16 cellular contexts compared by ENCODE assay signal in the genomic region with DNA sequence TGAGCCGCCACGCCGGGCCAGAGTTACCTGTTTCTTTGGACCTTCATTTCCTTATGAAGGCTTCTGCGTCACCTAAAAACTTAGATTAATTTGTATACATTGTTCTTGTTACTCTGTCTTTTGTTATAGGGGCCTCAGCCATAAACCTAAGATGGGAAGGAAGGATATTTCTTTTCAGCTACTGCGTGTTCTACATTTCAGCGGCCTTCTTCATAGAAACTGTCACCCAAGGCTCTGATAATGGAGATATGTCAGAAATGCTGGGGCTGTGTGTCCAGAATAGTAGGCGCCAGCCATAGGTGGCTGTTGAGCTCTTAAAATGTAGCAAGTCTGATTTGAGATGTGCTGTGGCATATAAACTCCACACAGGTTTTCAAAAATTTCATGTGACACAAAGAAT. TPM values are rescaled to one million over a fixed set of nuclear protein-coding genes. Genes with fewer than 3 reads are reported as not detected.
DNase-seq lines count a peak whose midpoint lies in the region; ATAC-seq and TF ChIP-seq lines count a peak whose summit lies in the region.
"Had no signal": no experiment of that assay in that cellular context is flagged by ENCODE, and none has a peak within 500 bp of the region (broad histone marks: within the 10 kb centered on the region; RNA-seq: fewer than 3 reads in every experiment).

No MANE protein-coding gene starts in this region.

- TF ChIP-seq POLR2A in esophagus squamous epithelium (IDR thresholded peaks at IDR 0.05) (no peak), gastrocnemius medialis (IDR thresholded peaks at IDR 0.05) (no peak)

- DNase-seq in Caco-2 (no peak), RWPE1 (ENCODE audit: low spot score) (no peak), esophagus squamous epithelium (lab: John Stamatoyannopoulos, UW) (no peak), gastrocnemius medialis (no peak), SK-N-DZ (ENCODE audit: low spot score) (no peak)
- DNase-seq in stimulated activated CD4-positive, alpha-beta T cell treated with anti-CD3 and anti-CD28 coated beads, Interleukin-4, amount 100 ng/mL, for 24 hours, result no peak
- DNase-seq in stimulated activated naive CD8-positive, alpha-beta T cell treated with anti-CD3 and anti-CD28 coated beads, Interleukin-15, Interleukin-2, amounts not matched to agents 100 U/mL and 50 U/mL, for 24 hours, result no peak
- DNase-seq: Calu3, GOT3, NCI-H1092, NCI-H1694, NCI-H446, PC-3 had no signal

- H3K4me1 Mint-ChIP-seq in Caco-2 (ENCODE audit: low read depth, unreplicated experiment), result peaks cover 54% of the 10 kb centered on the region

- TF ChIP-seq CTCF in Caco-2 (IDR thresholded peaks at IDR 0.05; ENCODE audit: insufficient read depth in 1 of 2, low read depth in 1 of 2, low read length in 1 of 2, severe bottlenecking in 1 of 2, unreplicated experiment in 1 of 2), result no peak
- no peak for TF ChIP-seq CTCF in RWPE1 (conservative IDR thresholded peaks at IDR 0.05; ENCODE audit: low read depth)
- no peak for TF ChIP-seq CTCF in esophagus squamous epithelium (IDR thresholded peaks at IDR 0.05)
- no peak for TF ChIP-seq CTCF in gastrocnemius medialis (IDR thresholded peaks at IDR 0.05 in 4 of 5, conservative IDR thresholded peaks at IDR 0.05 in 1 of 5)

- POLR2A ChIA-PET in Caco-2 (lab: Charles Lee), result no interaction called here
- POLR2A ChIA-PET in RWPE1 (lab: Yijun Ruan, JAX; ENCODE audit: low non-redundant PET), result interaction anchor here (1.2 kb wide), 1 partner anchor 17 kb away, joined by 3 read pairs; no protein-coding TSS in a partner anchor

- WGBS in esophagus squamous epithelium, 2 donors, result 92 to 95% methylated on average over 7 of the region's 7 CpGs

- CTCF ChIA-PET in Caco-2 (lab: Charles Lee) (no interaction called here), RWPE1 (lab: Yijun Ruan, JAX) (no interaction called here)

- BruUV-seq in Caco-2 (replicated peaks; lab: Mats Ljungman, UMichigan), result no TSS peak

- in situ Hi-C loops in gastrocnemius medialis (cut with MboI; ENCODE audit: low sequenced_read_pairs in 4 of 4), result no loop called here

- no peak for ATAC-seq in gastrocnemius medialis
- ATAC-seq in GM18520 (IDR thresholded peaks at IDR 0.05; ENCODE audit: unreplicated experiment), result no peak
- ATAC-seq in stimulated activated naive CD8-positive, alpha-beta T cell treated with anti-CD3 and anti-CD28 coated beads, Interleukin-15, Interleukin-2, amounts not matched to agents 100 U/mL and 50 U/mL, for 24 hours, result no peak
- ATAC-seq: K562, PC-3, Right ventricle myocardium inferior had no signal

- no peak overlapping the region for H3K4me3 Mint-ChIP-seq in Caco-2 (ENCODE audit: unreplicated experiment)

- peaks cover 14% of the 10 kb centered on the region for H3K36me3 Mint-ChIP-seq in Caco-2 (ENCODE audit: insufficient read depth, unreplicated experiment)

- H3K4me1 ChIP-seq in Caco-2 (peaks cover 56% of the 10 kb centered on the region), esophagus squamous epithelium (peaks cover 60 to 100% (median 84%) of the 10 kb centered on the region in 3 donors), gastrocnemius medialis (peaks cover 75 to 95% of the 10 kb centered on the region in 2 donors)

- H3K27me3 ChIP-seq in Caco-2 (replicated peaks; ENCODE audit: control insufficient read depth, insufficient read depth, low read length) (no peaks in the 10 kb centered on the region), esophagus squamous epithelium (no peaks in the 10 kb centered on the region), gastrocnemius medialis (no peaks in the 10 kb centered on the region)

- no peaks in the 10 kb centered on the region for H3K9me3 Mint-ChIP-seq in Caco-2 (ENCODE audit: unreplicated experiment)

- 0 out of 2 replicates have a peak overlapping the region, but pooled peaks have one; percentile 25 for H3K27ac ChIP-seq in RWPE1
- peak overlapping the region in 3 of 4 donors; percentile 86 to 91 (median 89) for H3K27ac ChIP-seq in esophagus squamous epithelium
- H3K27ac ChIP-seq in gastrocnemius medialis, result peak overlapping the region; percentile 87 to 97 (median 90)

- H3K36me3 ChIP-seq in Caco-2 (ENCODE audit: control insufficient read depth, insufficient read depth, low read length), result no peaks in the 10 kb centered on the region
- peaks cover 0 to 27% (median 0%) of the 10 kb centered on the region in 3 donors for H3K36me3 ChIP-seq in esophagus squamous epithelium
- no peaks in the 10 kb centered on the region for H3K36me3 ChIP-seq in gastrocnemius medialis

- peak overlapping the region; percentile 45 for H3K27ac Mint-ChIP-seq in Caco-2 (ENCODE audit: unreplicated experiment)

- no peak overlapping the region for H3K4me3 ChIP-seq in Caco-2 (ENCODE audit: low read depth, low read length)
- H3K4me3 ChIP-seq in esophagus squamous epithelium, result no peak overlapping the region
- H3K4me3 ChIP-seq in gastrocnemius medialis, result no peak overlapping the region
- H3K4me3 ChIP-seq: K562 had no signal

- intact Hi-C loops in Caco-2 (cut with micrococcal nuclease; ENCODE audit: unreplicated experiment) (no loop called here), esophagus squamous epithelium (cut with DNase I) (no loop called here), gastrocnemius medialis (cut with DNase I; ENCODE audit: low total_unique reads) (no loop called here)

- no peaks in the 10 kb centered on the region for H3K9me3 ChIP-seq in Caco-2
- no peaks in the 10 kb centered on the region for H3K9me3 ChIP-seq in esophagus squamous epithelium
- H3K9me3 ChIP-seq in gastrocnemius medialis, result no peaks in the 10 kb centered on the region

- no peaks in the 10 kb centered on the region for H3K27me3 Mint-ChIP-seq in Caco-2 (ENCODE audit: insufficient read depth, unreplicated experiment)

RNA-seq across cellular contexts. Expression of a gene that starts 52.9 kb away (rescaled TPM):
- total RNA-seq in Caco-2 (2022), result 27.2 and 35.4 TPM in 2 replicates
- total RNA-seq in esophagus squamous epithelium, result 100 to 1,000 TPM; 130 to 189 (median 142) TPM
- total RNA-seq in gastrocnemius medialis, result 100 to 1,000 TPM; 168 to 331 (median 246) TPM
- polyA plus RNA-seq in SK-N-DZ (2014; cell fraction: cytosol; rRNA removed), result 29.0 and 30.3 TPM in 2 replicates
- 16.1 and 17.1 TPM in 2 replicates for polyA plus RNA-seq in SK-N-DZ (2014; cell fraction: nucleus; rRNA removed)

Comparison
In these comparisons a context has a peak if more than half of its experiments do, and no peak if none do; other contexts are left out.
1. H3K27ac ChIP-seq: peak in every context shown above with its lines; median percentile 90 in gastrocnemius medialis; 89 in esophagus squamous epithelium; 25 in RWPE1.